ENCODE assay signal across 2 cellular contexts in the genomic region with DNA sequence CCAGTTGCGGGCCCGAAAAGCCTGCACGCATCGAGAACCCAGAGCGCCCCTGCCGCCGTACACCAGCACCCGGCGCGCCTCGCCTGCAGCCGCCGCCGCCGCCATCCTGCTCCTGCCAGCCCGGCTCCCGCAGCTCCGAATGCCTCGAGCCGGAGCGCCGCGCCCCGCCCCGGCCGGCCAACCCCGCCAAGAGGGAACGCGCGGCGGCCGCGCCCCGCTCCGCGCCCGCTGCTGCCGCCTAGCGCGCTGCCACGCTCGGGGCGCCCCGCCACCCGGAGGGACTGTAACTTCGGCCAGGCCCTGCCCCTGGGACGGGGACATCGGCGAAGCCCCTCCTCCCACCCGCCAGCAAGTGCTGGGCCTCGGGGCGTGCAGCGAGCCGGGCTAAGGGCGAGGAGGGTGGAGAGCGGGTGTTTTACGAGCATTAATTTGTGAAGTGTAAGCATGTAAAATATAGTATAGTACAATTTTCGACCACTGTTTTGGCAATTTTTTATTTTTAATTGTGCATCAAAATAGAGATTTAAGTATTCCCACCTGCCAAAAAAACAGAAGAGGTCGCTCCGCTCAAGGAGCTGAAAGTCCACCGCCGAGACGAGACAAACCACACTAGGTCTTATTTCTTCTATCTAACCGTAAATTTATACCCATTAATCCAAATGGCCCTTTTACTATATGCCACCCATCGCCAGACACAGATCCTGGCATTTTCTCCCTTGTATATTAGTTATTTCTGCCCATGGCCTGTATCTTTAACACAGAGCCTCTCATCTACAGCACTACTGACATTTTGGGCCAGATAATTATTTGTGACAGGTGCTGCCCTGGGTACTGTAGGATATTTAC.
TF ChIP-seq lines count a peak whose summit lies in the region.

A gene (minus strand): TSS at position 141 of the 846 bp plus-strand sequence. CDS start 36 bp downstream, at position 105.

TF ChIP-seq in HEK293, 187 proteins besides CTCF, POLR2A, EP300 and RAD21 (continued from another document):
- TF ChIP-seq, protein P1, sequence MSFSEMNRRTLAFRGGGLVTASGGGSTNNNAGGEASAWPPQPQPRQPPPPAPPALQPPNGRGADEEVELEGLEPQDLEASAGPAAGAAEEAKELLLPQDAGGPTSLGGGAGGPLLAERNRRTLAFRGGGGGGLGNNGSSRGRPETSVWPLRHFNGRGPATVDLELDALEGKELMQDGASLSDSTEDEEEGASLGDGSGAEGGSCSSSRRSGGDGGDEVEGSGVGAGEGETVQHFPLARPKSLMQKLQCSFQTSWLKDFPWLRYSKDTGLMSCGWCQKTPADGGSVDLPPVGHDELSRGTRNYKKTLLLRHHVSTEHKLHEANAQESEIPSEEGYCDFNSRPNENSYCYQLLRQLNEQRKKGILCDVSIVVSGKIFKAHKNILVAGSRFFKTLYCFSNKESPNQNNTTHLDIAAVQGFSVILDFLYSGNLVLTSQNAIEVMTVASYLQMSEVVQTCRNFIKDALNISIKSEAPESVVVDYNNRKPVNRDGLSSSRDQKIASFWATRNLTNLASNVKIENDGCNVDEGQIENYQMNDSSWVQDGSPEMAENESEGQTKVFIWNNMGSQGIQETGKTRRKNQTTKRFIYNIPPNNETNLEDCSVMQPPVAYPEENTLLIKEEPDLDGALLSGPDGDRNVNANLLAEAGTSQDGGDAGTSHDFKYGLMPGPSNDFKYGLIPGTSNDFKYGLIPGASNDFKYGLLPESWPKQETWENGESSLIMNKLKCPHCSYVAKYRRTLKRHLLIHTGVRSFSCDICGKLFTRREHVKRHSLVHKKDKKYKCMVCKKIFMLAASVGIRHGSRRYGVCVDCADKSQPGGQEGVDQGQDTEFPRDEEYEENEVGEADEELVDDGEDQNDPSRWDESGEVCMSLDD (tag by site-specific recombination; IDR thresholded peaks at IDR 0.05), result no peak
- TF ChIP-seq YY1 (tag by site-specific recombination; IDR thresholded peaks at IDR 0.05) (0 out of 2 replicates have a peak, but pooled peaks have one; percentile 26), ZNF654 (tag by site-specific recombination; IDR thresholded peaks at IDR 0.05; ENCODE audit: low read depth) (0 out of 2 replicates have a peak, but pooled peaks have one; percentile 22), ZBTB8A (tag by site-specific recombination; IDR thresholded peaks at IDR 0.05) (peak; percentile 54), ZXDB (tag by site-specific recombination; IDR thresholded peaks at IDR 0.05) (peak; percentile 37; the same call in 1 of the 2 replicates), ZNF341 (tag by site-specific recombination; IDR thresholded peaks at IDR 0.05; ENCODE audit: low read depth) (peak; percentile 63), ZNF335 (tag by site-specific recombination; conservative IDR thresholded peaks at IDR 0.05) (peak; percentile 46; the same call in 1 of the 2 replicates), KLF7 (tag by site-specific recombination; IDR thresholded peaks at IDR 0.05; ENCODE audit: borderline replicate concordance) (no peak), ZNF623 (tag by site-specific recombination; IDR thresholded peaks at IDR 0.05) (no peak)
- TF ChIP-seq, protein P2, sequence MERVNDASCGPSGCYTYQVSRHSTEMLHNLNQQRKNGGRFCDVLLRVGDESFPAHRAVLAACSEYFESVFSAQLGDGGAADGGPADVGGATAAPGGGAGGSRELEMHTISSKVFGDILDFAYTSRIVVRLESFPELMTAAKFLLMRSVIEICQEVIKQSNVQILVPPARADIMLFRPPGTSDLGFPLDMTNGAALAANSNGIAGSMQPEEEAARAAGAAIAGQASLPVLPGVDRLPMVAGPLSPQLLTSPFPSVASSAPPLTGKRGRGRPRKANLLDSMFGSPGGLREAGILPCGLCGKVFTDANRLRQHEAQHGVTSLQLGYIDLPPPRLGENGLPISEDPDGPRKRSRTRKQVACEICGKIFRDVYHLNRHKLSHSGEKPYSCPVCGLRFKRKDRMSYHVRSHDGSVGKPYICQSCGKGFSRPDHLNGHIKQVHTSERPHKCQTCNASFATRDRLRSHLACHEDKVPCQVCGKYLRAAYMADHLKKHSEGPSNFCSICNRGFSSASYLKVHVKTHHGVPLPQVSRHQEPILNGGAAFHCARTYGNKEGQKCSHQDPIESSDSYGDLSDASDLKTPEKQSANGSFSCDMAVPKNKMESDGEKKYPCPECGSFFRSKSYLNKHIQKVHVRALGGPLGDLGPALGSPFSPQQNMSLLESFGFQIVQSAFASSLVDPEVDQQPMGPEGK (tag by site-specific recombination; IDR thresholded peaks at IDR 0.05), result 0 out of 2 replicates have a peak, but pooled peaks have one; percentile 2
TF ChIP-seq in HEK293: peak in this region for 9.

TF ChIP-seq in GM12878, 131 proteins besides CTCF, POLR2A, EP300 and RAD21 (continued from another document):
- TF ChIP-seq NR2F1 (conservative IDR thresholded peaks at IDR 0.05) (peak; percentile 29; the same call in 1 of the 2 replicates), TBL1XR1 (IDR thresholded peaks at IDR 0.05; ENCODE audit: low read depth, low read length) (0 out of 2 replicates have a peak, but pooled peaks have one; percentile 16), SMARCA5 (IDR thresholded peaks at IDR 0.05) (peak; percentile 91), RB1 (IDR thresholded peaks at IDR 0.05; ENCODE audit: borderline replicate concordance) (peak; percentile 54; the same call in 1 of the 2 replicates), ZZZ3 (IDR thresholded peaks at IDR 0.05; ENCODE audit: control insufficient read depth, insufficient read length, low read depth) (no peak), HDAC6 (IDR thresholded peaks at IDR 0.05; ENCODE audit: unreplicated experiment) (peak; percentile 87), RELA (IDR thresholded peaks at IDR 0.05; ENCODE audit: borderline replicate concordance, partially characterized antibody) (peak; percentile 36), HCFC1 (IDR thresholded peaks at IDR 0.05; ENCODE audit: low read length) (no peak)
- TF ChIP-seq, protein P3, sequence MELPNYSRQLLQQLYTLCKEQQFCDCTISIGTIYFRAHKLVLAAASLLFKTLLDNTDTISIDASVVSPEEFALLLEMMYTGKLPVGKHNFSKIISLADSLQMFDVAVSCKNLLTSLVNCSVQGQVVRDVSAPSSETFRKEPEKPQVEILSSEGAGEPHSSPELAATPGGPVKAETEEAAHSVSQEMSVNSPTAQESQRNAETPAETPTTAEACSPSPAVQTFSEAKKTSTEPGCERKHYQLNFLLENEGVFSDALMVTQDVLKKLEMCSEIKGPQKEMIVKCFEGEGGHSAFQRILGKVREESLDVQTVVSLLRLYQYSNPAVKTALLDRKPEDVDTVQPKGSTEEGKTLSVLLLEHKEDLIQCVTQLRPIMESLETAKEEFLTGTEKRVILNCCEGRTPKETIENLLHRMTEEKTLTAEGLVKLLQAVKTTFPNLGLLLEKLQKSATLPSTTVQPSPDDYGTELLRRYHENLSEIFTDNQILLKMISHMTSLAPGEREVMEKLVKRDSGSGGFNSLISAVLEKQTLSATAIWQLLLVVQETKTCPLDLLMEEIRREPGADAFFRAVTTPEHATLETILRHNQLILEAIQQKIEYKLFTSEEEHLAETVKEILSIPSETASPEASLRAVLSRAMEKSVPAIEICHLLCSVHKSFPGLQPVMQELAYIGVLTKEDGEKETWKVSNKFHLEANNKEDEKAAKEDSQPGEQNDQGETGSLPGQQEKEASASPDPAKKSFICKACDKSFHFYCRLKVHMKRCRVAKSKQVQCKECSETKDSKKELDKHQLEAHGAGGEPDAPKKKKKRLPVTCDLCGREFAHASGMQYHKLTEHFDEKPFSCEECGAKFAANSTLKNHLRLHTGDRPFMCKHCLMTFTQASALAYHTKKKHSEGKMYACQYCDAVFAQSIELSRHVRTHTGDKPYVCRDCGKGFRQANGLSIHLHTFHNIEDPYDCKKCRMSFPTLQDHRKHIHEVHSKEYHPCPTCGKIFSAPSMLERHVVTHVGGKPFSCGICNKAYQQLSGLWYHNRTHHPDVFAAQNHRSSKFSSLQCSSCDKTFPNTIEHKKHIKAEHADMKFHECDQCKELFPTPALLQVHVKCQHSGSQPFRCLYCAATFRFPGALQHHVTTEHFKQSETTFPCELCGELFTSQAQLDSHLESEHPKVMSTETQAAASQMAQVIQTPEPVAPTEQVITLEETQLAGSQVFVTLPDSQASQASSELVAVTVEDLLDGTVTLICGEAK (IDR thresholded peaks at IDR 0.05; ENCODE audit: borderline replicate concordance), result no peak
- TF ChIP-seq, protein P4, sequence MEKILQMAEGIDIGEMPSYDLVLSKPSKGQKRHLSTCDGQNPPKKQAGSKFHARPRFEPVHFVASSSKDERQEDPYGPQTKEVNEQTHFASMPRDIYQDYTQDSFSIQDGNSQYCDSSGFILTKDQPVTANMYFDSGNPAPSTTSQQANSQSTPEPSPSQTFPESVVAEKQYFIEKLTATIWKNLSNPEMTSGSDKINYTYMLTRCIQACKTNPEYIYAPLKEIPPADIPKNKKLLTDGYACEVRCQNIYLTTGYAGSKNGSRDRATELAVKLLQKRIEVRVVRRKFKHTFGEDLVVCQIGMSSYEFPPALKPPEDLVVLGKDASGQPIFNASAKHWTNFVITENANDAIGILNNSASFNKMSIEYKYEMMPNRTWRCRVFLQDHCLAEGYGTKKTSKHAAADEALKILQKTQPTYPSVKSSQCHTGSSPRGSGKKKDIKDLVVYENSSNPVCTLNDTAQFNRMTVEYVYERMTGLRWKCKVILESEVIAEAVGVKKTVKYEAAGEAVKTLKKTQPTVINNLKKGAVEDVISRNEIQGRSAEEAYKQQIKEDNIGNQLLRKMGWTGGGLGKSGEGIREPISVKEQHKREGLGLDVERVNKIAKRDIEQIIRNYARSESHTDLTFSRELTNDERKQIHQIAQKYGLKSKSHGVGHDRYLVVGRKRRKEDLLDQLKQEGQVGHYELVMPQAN (conservative IDR thresholded peaks at IDR 0.05), result 0 out of 2 replicates have a peak, but pooled peaks have one; percentile 17
